28 cellular contexts compared by ENCODE assay signal in genomic region chr12:108744021-108744897, GRCh38. TPM values are rescaled to one million over a fixed set of nuclear protein-coding genes. Genes with fewer than 3 reads are reported as not detected.
A peak's percentile ranks its signal among the peaks of the same experiment; 100 is the strongest.
DNase-seq lines count a peak whose midpoint lies in the region; ATAC-seq and TF ChIP-seq lines count a peak whose summit lies in the region.
"Had no signal": no experiment of that assay in that cellular context is flagged by ENCODE, and none has a peak within 500 bp of the region (broad histone marks: within the 10 kb centered on the region; RNA-seq: fewer than 3 reads in every experiment).

No MANE protein-coding gene starts in this region.

- TF ChIP-seq CTCF in heart left ventricle (IDR thresholded peaks at IDR 0.05): no peak
- TF ChIP-seq CTCF in chondrocyte (IDR thresholded peaks at IDR 0.05): no peak

- no peak for TF ChIP-seq POLR2A in heart left ventricle (IDR thresholded peaks at IDR 0.05)

- H3K36me3 ChIP-seq in heart left ventricle: no peaks in the 10 kb centered on the region
- H3K36me3 ChIP-seq: ascending aorta, SJSA1, thyroid gland had no signal

- DNase-seq in Right ventricle myocardium superior (no peak), heart left ventricle (no peak), NOMO-1 treated with DMSO at 0.1 percent for 48 hours (lab: John Stamatoyannopoulos, UW; ENCODE audit: unreplicated experiment) (peak; percentile 79), chondrocyte (ENCODE audit: low spot score) (no peak), NCI-H1930 (lab: John Stamatoyannopoulos, UW) (no peak), OCI-M2 (lab: John Stamatoyannopoulos, UW; ENCODE audit: unreplicated experiment) (no peak)
- DNase-seq in activated naive CD4-positive, alpha-beta T cell treated with anti-CD3 and anti-CD28 coated beads, Interleukin-2, amount 50 U/mL, for 72 hours (ENCODE audit: low spot score in 2 of 2): no peak
- DNase-seq: 8988T; activated naive CD8-positive, alpha-beta T cell treated with anti-CD3 and anti-CD28 coated beads for 36 hours; central memory CD4-positive, alpha-beta T cell; COR-L47; DMS79 treated with DMSO at 0.1 percent for 48 hours; GM23248; HFFc6; kidney glomerular epithelial cell; mammary epithelial cell; NCI-H1048; NCI-H187 treated with DMSO at 0.1 percent for 48 hours; NCI-H226; NCI-H774; stimulated activated naive CD8-positive, alpha-beta T cell treated with anti-CD3 and anti-CD28 coated beads, Interleukin-15, amount 100 ng/mL, for 72 hours; thyroid gland had no signal

- H3K36me3 Mint-ChIP-seq in chondrocyte (ENCODE audit: low read depth): peaks cover 1% of the 10 kb centered on the region
- no peaks in the 10 kb centered on the region for H3K36me3 Mint-ChIP-seq in activated naive CD4-positive, alpha-beta T cell treated with anti-CD3 and anti-CD28 coated beads, Interleukin-2, amount 50 U/mL, for 72 hours
- H3K36me3 Mint-ChIP-seq: activated naive CD8-positive, alpha-beta T cell treated with anti-CD3 and anti-CD28 coated beads for 36 hours had no signal

- peaks cover 2% of the 10 kb centered on the region for H3K9me3 Mint-ChIP-seq in chondrocyte (ENCODE audit: low read depth)
- H3K9me3 Mint-ChIP-seq in activated naive CD4-positive, alpha-beta T cell treated with anti-CD3 and anti-CD28 coated beads, Interleukin-2, amount 50 U/mL, for 72 hours: no peaks in the 10 kb centered on the region
- H3K9me3 Mint-ChIP-seq: activated naive CD8-positive, alpha-beta T cell treated with anti-CD3 and anti-CD28 coated beads for 36 hours; activated T-helper 2 cell treated with anti-CD3 and anti-CD28 coated beads, Interferon-gamma antibody, Interleukin-2, Interleukin-4, amounts not matched to agents 10 μg/mL and 5 μg/mL and 100 μg/mL, durations not matched to agents 14 hours and 24 hours and 36 hours; stimulated activated naive CD8-positive, alpha-beta T cell treated with anti-CD3 and anti-CD28 coated beads, Interleukin-15, amount 100 ng/mL, for 72 hours had no signal

- H3K27ac ChIP-seq in heart left ventricle: no peak overlapping the region
- H3K27ac ChIP-seq: ascending aorta, GM23248, SJSA1, thyroid gland had no signal

- peak overlapping the region; percentile 57 for H3K27ac Mint-ChIP-seq in chondrocyte (ENCODE audit: unreplicated experiment)
- no peak overlapping the region for H3K27ac Mint-ChIP-seq in activated naive CD4-positive, alpha-beta T cell treated with anti-CD3 and anti-CD28 coated beads, Interleukin-2, amount 50 U/mL, for 72 hours
- H3K27ac Mint-ChIP-seq: activated naive CD8-positive, alpha-beta T cell treated with anti-CD3 and anti-CD28 coated beads for 36 hours; activated T-helper 2 cell treated with anti-CD3 and anti-CD28 coated beads, Interferon-gamma antibody, Interleukin-2, Interleukin-4, amounts not matched to agents 10 μg/mL and 5 μg/mL and 100 μg/mL, durations not matched to agents 14 hours and 24 hours and 36 hours; B cell; HFFc6; progenitor cell of endocrine pancreas; stimulated activated naive CD8-positive, alpha-beta T cell treated with anti-CD3 and anti-CD28 coated beads, Interleukin-15, amount 100 ng/mL, for 72 hours had no signal

- ATAC-seq in Right ventricle myocardium superior (ENCODE audit: poor library complexity) (peak; percentile 36), heart left ventricle (no peak), HG03469 (IDR thresholded peaks at IDR 0.05; ENCODE audit: unreplicated experiment) (no peak)
- no peak for ATAC-seq in activated naive CD4-positive, alpha-beta T cell treated with anti-CD3 and anti-CD28 coated beads, Interleukin-2, amount 50 U/mL, for 72 hours
- ATAC-seq: stimulated activated naive CD8-positive, alpha-beta T cell treated with anti-CD3 and anti-CD28 coated beads, Interleukin-15, amount 100 ng/mL, for 72 hours had no signal

- peaks cover 7% of the 10 kb centered on the region for H3K4me1 Mint-ChIP-seq in chondrocyte (ENCODE audit: low read depth)
- H3K4me1 Mint-ChIP-seq: activated naive CD8-positive, alpha-beta T cell treated with anti-CD3 and anti-CD28 coated beads for 36 hours; B cell; stimulated activated naive CD8-positive, alpha-beta T cell treated with anti-CD3 and anti-CD28 coated beads, Interleukin-15, amount 100 ng/mL, for 72 hours had no signal

- no peaks in the 10 kb centered on the region for H3K27me3 ChIP-seq in heart left ventricle
- H3K27me3 ChIP-seq: ascending aorta, SJSA1, thyroid gland had no signal

- no peaks in the 10 kb centered on the region for H3K9me3 ChIP-seq in heart left ventricle
- H3K9me3 ChIP-seq: ascending aorta, SJSA1, thyroid gland had no signal

- peaks cover 0 to 8% (median 0%) of the 10 kb centered on the region in 12 donors for H3K4me1 ChIP-seq in heart left ventricle
- H3K4me1 ChIP-seq: ascending aorta, thyroid gland had no signal

- H3K27me3 Mint-ChIP-seq in chondrocyte (ENCODE audit: low read depth): no peaks in the 10 kb centered on the region
- H3K27me3 Mint-ChIP-seq: progenitor cell of endocrine pancreas; stimulated activated naive CD8-positive, alpha-beta T cell treated with anti-CD3 and anti-CD28 coated beads, Interleukin-15, amount 100 ng/mL, for 72 hours had no signal

- WGBS in heart left ventricle, 4 donors: 65 to 78% (median 76%) methylated on average over 5 of the region's 5 CpGs

- intact Hi-C loops in Right ventricle myocardium superior (cut with DNase I): no loop called here
- intact Hi-C loops in heart left ventricle (cut with DNase I): no loop called here

- H3K4me3 Mint-ChIP-seq in chondrocyte (ENCODE audit: unreplicated experiment): no peak overlapping the region
- H3K4me3 Mint-ChIP-seq: activated naive CD8-positive, alpha-beta T cell treated with anti-CD3 and anti-CD28 coated beads for 36 hours; B cell; HFFc6; stimulated activated naive CD8-positive, alpha-beta T cell treated with anti-CD3 and anti-CD28 coated beads, Interleukin-15, amount 100 ng/mL, for 72 hours had no signal

- H3K4me3 ChIP-seq in heart left ventricle: no peak overlapping the region
- H3K4me3 ChIP-seq: ascending aorta, GM23248, SJSA1, thyroid gland had no signal

RNA-seq across cellular contexts. Expression of gene CORO1C, which starts 12.9 kb away (rescaled TPM):
- total RNA-seq in Right ventricle myocardium superior (69.1 TPM), heart left ventricle (100 to 1,000 TPM in 1 of 9 donors, 10 to 100 TPM in 8; 48.3 to 119 (median 68.5) TPM), chondrocyte (266 to 336 TPM (median 325 TPM) in 3 replicates)
- polyA plus RNA-seq in heart left ventricle: 10 to 100 TPM; 18.3 to 55.2 TPM
- total RNA-seq in activated naive CD4-positive, alpha-beta T cell treated with anti-CD3 and anti-CD28 coated beads, Interleukin-2, amount 50 U/mL, for 72 hours: 10 to 100 TPM; 61.5 to 87.5 TPM
